22 cellular contexts compared by ENCODE assay signal in the genomic region with DNA sequence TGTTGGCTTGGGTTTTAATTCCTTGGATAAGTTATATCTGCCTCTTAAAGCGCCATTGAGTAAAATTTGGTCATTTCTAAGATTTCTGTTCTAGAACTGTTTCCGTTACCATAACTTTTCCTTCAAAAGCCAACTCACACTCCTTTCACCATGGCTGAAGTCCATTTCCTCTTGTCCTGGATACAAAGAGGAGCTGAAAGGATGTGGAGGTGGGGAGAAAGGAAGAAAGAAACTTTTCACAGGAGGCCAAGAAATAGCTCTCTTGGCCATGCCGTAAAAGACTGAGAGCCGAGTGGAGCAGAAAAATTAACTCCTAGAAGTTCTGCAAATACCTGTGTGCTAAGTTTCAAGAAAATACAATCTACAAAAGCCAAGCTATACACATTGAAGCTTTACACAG. TPM values are rescaled to one million over a fixed set of nuclear protein-coding genes. Genes with fewer than 3 reads are reported as not detected.
"Had no signal": no experiment of that assay in that cellular context is flagged by ENCODE, and none has a peak within 500 bp of the region (broad histone marks: within the 10 kb centered on the region; RNA-seq: fewer than 3 reads in every experiment).

No MANE protein-coding gene starts in this region.

- H3K4me3 ChIP-seq: MG63 had no signal

- H3K36me3 ChIP-seq: MG63 had no signal

- ATAC-seq: HepG2, SK-N-SH treated with all-trans-retinoic acid at 6 μM for 48 hours had no signal

- H3K9me3 ChIP-seq: MG63 had no signal

- DNase-seq: IMR-90, Karpas-422, KG1, MG63, NCI-H1092, NCI-H1105 treated with DMSO at 0.1 percent for 48 hours, NCI-H1417 treated with DMSO at 0.1 percent for 48 hours, NCI-H146, NCI-H1694 treated with DMSO at 0.1 percent for 48 hours, NCI-H1930, NCI-H2081, NCI-H2107, NCI-H2227 treated with DMSO at 0.1 percent for 48 hours, NCI-H524, NCI-H526 treated with DMSO at 0.1 percent for 48 hours, NCI-H748 treated with DMSO at 0.1 percent for 48 hours, RPMI8226, SHP77 had no signal

- H3K27me3 ChIP-seq: MG63 had no signal

RNA-seq across cellular contexts. Expression of a gene that starts 26.5 kb away (rescaled TPM):
- total RNA-seq: HepG2, HT1080, IMR-90, NCI-H460 had no signal
- polyA plus RNA-seq: HepG2, IMR-90 had no signal

RNA-seq across cellular contexts. Expression of a gene that starts 45.5 kb away (rescaled TPM):
- total RNA-seq: HepG2, HT1080, IMR-90, NCI-H460 had no signal
- polyA plus RNA-seq: HepG2, IMR-90 had no signal

RNA-seq across cellular contexts. Expression of a gene that starts 51.9 kb away (rescaled TPM):
- total RNA-seq: HT1080, IMR-90, NCI-H460 had no signal
- polyA plus RNA-seq: IMR-90 had no signal
